Comparison of ENCODE assay signal across 1 cellular context in genomic region chr1:235006816-235007215, GRCh38.
TF ChIP-seq lines count a peak whose summit lies in the region.

No MANE protein-coding gene starts in this region.

TF ChIP-seq in GM12878, 131 proteins besides CTCF, POLR2A, EP300 and RAD21 (continued from another document):
- TF ChIP-seq, protein P1, sequence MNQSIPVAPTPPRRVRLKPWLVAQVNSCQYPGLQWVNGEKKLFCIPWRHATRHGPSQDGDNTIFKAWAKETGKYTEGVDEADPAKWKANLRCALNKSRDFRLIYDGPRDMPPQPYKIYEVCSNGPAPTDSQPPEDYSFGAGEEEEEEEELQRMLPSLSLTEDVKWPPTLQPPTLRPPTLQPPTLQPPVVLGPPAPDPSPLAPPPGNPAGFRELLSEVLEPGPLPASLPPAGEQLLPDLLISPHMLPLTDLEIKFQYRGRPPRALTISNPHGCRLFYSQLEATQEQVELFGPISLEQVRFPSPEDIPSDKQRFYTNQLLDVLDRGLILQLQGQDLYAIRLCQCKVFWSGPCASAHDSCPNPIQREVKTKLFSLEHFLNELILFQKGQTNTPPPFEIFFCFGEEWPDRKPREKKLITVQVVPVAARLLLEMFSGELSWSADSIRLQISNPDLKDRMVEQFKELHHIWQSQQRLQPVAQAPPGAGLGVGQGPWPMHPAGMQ (IDR thresholded peaks at IDR 0.05; ENCODE audit: borderline replicate concordance), result no peak
- no peak for TF ChIP-seq TCF12 (IDR thresholded peaks at IDR 0.05; ENCODE audit: low read depth, low read length)
- TF ChIP-seq SUPT20H (IDR thresholded peaks at IDR 0.05; ENCODE audit: borderline replicate concordance, control insufficient read depth, low read depth, low read length), result no peak
